Comparison of ENCODE assay signal across 1 cellular context in the genomic region with DNA sequence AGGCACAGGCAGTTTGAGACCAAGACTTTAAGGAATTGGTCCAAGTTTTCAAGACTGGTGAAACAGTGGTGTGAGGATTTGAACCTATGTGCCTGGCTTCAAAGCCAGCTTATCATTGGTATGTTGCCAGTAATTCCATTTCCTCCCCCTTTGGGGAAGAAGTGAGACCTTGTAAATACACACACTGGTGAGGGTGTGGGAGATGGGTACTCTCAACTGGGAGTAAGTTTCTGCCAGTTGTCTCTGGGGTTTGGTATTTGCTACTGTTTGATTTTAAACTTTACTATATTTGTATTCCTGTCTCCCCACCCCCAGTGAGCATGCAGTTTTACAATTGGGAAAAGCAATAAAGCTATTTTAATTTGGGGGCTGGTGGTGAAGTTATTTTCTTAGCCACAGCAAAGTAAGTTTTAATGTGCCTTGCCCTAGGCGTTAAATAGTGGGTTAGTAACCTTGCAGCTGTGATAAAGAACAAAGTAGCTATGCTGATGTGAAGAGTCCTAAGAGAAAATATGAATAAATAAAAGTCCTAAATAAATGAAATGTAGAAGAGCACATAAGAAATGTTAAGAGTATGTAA.
TF ChIP-seq lines count a peak whose summit lies in the region.

No MANE protein-coding gene starts in this region.

TF ChIP-seq in HEK293, 187 proteins besides CTCF, POLR2A, EP300 and RAD21 (continued from another document):
- TF ChIP-seq, protein P1, sequence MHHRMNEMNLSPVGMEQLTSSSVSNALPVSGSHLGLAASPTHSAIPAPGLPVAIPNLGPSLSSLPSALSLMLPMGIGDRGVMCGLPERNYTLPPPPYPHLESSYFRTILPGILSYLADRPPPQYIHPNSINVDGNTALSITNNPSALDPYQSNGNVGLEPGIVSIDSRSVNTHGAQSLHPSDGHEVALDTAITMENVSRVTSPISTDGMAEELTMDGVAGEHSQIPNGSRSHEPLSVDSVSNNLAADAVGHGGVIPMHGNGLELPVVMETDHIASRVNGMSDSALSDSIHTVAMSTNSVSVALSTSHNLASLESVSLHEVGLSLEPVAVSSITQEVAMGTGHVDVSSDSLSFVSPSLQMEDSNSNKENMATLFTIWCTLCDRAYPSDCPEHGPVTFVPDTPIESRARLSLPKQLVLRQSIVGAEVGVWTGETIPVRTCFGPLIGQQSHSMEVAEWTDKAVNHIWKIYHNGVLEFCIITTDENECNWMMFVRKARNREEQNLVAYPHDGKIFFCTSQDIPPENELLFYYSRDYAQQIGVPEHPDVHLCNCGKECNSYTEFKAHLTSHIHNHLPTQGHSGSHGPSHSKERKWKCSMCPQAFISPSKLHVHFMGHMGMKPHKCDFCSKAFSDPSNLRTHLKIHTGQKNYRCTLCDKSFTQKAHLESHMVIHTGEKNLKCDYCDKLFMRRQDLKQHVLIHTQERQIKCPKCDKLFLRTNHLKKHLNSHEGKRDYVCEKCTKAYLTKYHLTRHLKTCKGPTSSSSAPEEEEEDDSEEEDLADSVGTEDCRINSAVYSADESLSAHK (tag by site-specific recombination; IDR thresholded peaks at IDR 0.05) = 0 out of 2 replicates have a peak, but pooled peaks have one; percentile 28
- TF ChIP-seq OSR2 (tag by site-specific recombination; IDR thresholded peaks at IDR 0.05) (peak; percentile 48; the same call in 1 of the 2 replicates), YY2 (tag by site-specific recombination; IDR thresholded peaks at IDR 0.05) (no peak), ZNF624 (tag by site-specific recombination; IDR thresholded peaks at IDR 0.05) (no peak), ZNF114 (tag by site-specific recombination; IDR thresholded peaks at IDR 0.05) (no peak), ZNF785 (tag by site-specific recombination; IDR thresholded peaks at IDR 0.05) (no peak), ZNF302 (tag by site-specific recombination; IDR thresholded peaks at IDR 0.05; ENCODE audit: low read depth) (no peak), ZNF433 (tag by site-specific recombination; IDR thresholded peaks at IDR 0.05; ENCODE audit: low read depth) (no peak), ZEB2 (tag by site-specific recombination; IDR thresholded peaks at IDR 0.05) (no peak), KLF1 (tag by site-specific recombination; IDR thresholded peaks at IDR 0.05) (0 out of 2 replicates have a peak, but pooled peaks have one; percentile 17), ZSCAN23 (tag by site-specific recombination; IDR thresholded peaks at IDR 0.05) (no peak)
- TF ChIP-seq, protein P2, sequence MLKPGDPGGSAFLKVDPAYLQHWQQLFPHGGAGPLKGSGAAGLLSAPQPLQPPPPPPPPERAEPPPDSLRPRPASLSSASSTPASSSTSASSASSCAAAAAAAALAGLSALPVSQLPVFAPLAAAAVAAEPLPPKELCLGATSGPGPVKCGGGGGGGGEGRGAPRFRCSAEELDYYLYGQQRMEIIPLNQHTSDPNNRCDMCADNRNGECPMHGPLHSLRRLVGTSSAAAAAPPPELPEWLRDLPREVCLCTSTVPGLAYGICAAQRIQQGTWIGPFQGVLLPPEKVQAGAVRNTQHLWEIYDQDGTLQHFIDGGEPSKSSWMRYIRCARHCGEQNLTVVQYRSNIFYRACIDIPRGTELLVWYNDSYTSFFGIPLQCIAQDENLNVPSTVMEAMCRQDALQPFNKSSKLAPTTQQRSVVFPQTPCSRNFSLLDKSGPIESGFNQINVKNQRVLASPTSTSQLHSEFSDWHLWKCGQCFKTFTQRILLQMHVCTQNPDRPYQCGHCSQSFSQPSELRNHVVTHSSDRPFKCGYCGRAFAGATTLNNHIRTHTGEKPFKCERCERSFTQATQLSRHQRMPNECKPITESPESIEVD (tag by site-specific recombination; IDR thresholded peaks at IDR 0.05) = peak; percentile 83
